In the genomic region with DNA sequence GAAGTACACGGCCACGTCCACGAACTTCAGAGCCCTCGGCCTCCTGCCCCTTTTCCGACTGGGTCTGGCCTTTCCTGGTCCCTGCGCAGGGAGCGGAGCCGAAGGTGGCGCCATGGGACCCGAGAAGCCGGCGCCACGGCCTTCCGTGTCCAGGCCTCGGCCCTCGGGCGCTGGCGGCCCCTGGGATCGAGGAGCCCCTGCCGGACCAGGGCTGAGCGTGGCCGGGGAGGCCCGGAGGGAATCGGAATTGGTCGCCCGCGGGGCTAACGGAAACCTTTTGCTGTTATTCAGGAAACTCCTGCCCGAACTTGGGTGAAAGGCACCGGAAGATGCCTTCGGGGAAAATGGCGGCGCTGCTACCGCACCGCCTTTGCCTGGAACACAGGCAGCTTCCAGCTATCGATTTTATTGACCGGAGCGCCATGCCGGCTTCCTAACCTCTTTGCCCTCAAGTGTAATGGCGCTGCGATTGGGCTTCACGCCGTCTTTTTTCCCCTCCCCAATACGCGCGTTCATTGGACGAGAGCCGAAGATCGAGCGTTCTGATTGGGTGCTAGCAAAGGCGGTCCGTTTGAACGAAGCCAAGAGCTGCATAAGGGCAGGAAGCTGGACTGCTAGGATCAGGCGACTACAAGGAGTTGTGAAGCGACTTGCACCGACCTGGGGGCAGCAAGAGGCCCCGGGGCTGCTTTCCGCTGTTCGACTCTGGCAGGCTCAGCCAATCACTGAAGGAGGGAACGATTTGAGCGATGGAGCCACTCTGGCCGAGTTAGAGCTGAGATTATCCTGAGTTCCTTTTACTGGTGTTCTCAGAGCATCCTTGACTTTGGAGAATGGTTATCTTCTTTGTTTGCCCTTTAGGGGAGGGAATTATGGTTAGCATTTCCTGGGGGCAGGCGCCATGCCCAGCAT, we compare ENCODE assay signal across 8 cellular contexts. TPM values are rescaled to one million over a fixed set of nuclear protein-coding genes. Genes with fewer than 3 reads are reported as not detected.
DNase-seq lines count a peak whose midpoint lies in the region; ATAC-seq, FAIRE-seq and TF ChIP-seq lines count a peak whose summit lies in the region.

A gene (minus strand): TSS at position 462 of the 912 bp plus-strand sequence. CDS start 348 bp downstream, at position 114.

- peaks cover 4 to 25% (median 8%) of the 10 kb centered on the region in 3 donors for H3K4me1 ChIP-seq in esophagus squamous epithelium

- no peak for TF ChIP-seq CTCF in esophagus squamous epithelium (IDR thresholded peaks at IDR 0.05)

- intact Hi-C loops in esophagus squamous epithelium (cut with DNase I) = no loop called here

- 0 to 1% methylated on average over 8 to 16 of the region's 63 CpGs for WGBS in esophagus squamous epithelium, 2 donors

- no peaks in the 10 kb centered on the region for H3K27me3 Mint-ChIP-seq in activated T-cell treated with anti-CD3 and anti-CD28 coated beads, Interleukin-2, amount 50 U/mL, for 72 hours (ENCODE audit: low read depth)

- TF ChIP-seq POLR2A in esophagus squamous epithelium (IDR thresholded peaks at IDR 0.05) = peak in 2 of 4 donors; percentile 39 to 57

- H3K9me3 ChIP-seq in KOPT-K1 (ENCODE audit: insufficient read depth, low read length, poor library complexity, severe bottlenecking) (no peaks in the 10 kb centered on the region), esophagus squamous epithelium (no peaks in the 10 kb centered on the region)

- peak; percentile 81 for FAIRE-seq in RCC 7860 (lab: Jason Lieb, UNC)

- peak; percentile 85 for DNase-seq in DMS53 treated with DMSO at 0.1 percent for 48 hours (lab: John Stamatoyannopoulos, UW; ENCODE audit: unreplicated experiment)
- DNase-seq in RCC 7860 (ENCODE audit: low spot score) = peak; percentile 92
- peak; percentile 94 to 95 for DNase-seq in activated T-cell treated with anti-CD3 and anti-CD28 coated beads, Interleukin-2, amount 50 U/mL, for 72 hours
- DNase-seq in esophagus squamous epithelium (lab: John Stamatoyannopoulos, UW) = peak; percentile 49
- DNase-seq in myocyte (ENCODE audit: low read depth) = peak; percentile 99
- peak; percentile 83 to 89 for DNase-seq in stimulated activated CD8-positive, alpha-beta memory T cell treated with anti-CD3 and anti-CD28 coated beads, Interleukin-7, amount 100 ng/mL, for 48 hours (ENCODE audit: extremely low read depth in 1 of 2, low read depth in 1 of 2)

- H3K36me3 Mint-ChIP-seq in activated T-cell treated with anti-CD3 and anti-CD28 coated beads, Interleukin-2, amount 50 U/mL, for 72 hours (ENCODE audit: insufficient read depth in 2 of 2) = peaks cover 0 to 15% of the 10 kb centered on the region in 2 donors

- H3K4me3 ChIP-seq in esophagus squamous epithelium = peak within 1 kb of the TSS; percentile 71 to 99 (median 90)

- H3K4me1 Mint-ChIP-seq in activated T-cell treated with anti-CD3 and anti-CD28 coated beads, Interleukin-2, amount 50 U/mL, for 72 hours (ENCODE audit: low read depth) = peaks cover 22% of the 10 kb centered on the region

- peak; percentile 88 for ATAC-seq in GM21737 (IDR thresholded peaks at IDR 0.05; ENCODE audit: unreplicated experiment)
- ATAC-seq in activated T-cell treated with anti-CD3 and anti-CD28 coated beads, Interleukin-2, amount 50 U/mL, for 72 hours (replicated peaks in 1 of 2) = peak; percentile 95

- H3K4me3 Mint-ChIP-seq in activated T-cell treated with anti-CD3 and anti-CD28 coated beads, Interleukin-2, amount 50 U/mL, for 72 hours = peak within 1 kb of the TSS; percentile 83 to 85

- peak within 1 kb of the TSS; percentile 96 for H3K27ac Mint-ChIP-seq in activated T-cell treated with anti-CD3 and anti-CD28 coated beads, Interleukin-2, amount 50 U/mL, for 72 hours

- no peaks in the 10 kb centered on the region for H3K9me3 Mint-ChIP-seq in activated T-cell treated with anti-CD3 and anti-CD28 coated beads, Interleukin-2, amount 50 U/mL, for 72 hours

- H3K27ac ChIP-seq in KOPT-K1 (ENCODE audit: low read depth, low read length, poor library complexity, severe bottlenecking) (peak within 1 kb of the TSS; percentile 94), esophagus squamous epithelium (peak within 1 kb of the TSS; percentile 86 to 96 (median 94))

- H3K36me3 ChIP-seq in KOPT-K1 (ENCODE audit: insufficient read depth, low read length) (peaks cover 34% of the 10 kb centered on the region), esophagus squamous epithelium (peaks cover 0 to 33% (median 5%) of the 10 kb centered on the region in 3 donors)

- H3K27me3 ChIP-seq in esophagus squamous epithelium = no peaks in the 10 kb centered on the region

RNA-seq across cellular contexts. Expression of the gene that starts here (rescaled TPM):
- 10 to 100 TPM; 12.8 to 17.7 TPM for total RNA-seq in activated T-cell treated with anti-CD3 and anti-CD28 coated beads, Interleukin-2, amount 50 U/mL, for 72 hours
- total RNA-seq in esophagus squamous epithelium = 1 to 10 TPM; 2.0 to 6.7 (median 3.8) TPM
- 7.8 and 9.2 TPM in 2 replicates for total RNA-seq in myocyte
- 5.7 TPM for polyA plus RNA-seq in myocyte (2012)

Comparison
In these comparisons a context has a peak if more than half of its experiments do, and no peak if none do; other contexts are left out.
1. Peak in every context shown above with its lines: DNase-seq, ATAC-seq, H3K4me3 ChIP-seq and H3K27ac ChIP-seq.
2. DNase-seq: peak in every context shown above with its lines; median percentile 99 in myocyte; 94 in activated T-cell treated with anti-CD3 and anti-CD28 coated beads, Interleukin-2, amount 50 U/mL, for 72 hours; 92 in RCC 7860; 86 in stimulated activated CD8-positive, alpha-beta memory T cell treated with anti-CD3 and anti-CD28 coated beads, Interleukin-7, amount 100 ng/mL, for 48 hours; 85 in DMS53 treated with DMSO at 0.1 percent for 48 hours; 49 in esophagus squamous epithelium.